14 cellular contexts compared by ENCODE assay signal in genomic region chr3:116886202-116886893, GRCh38.
DNase-seq lines count a peak whose midpoint lies in the region; ATAC-seq and TF ChIP-seq lines count a peak whose summit lies in the region.
"Had no signal": no experiment of that assay in that cellular context is flagged by ENCODE, and none has a peak within 500 bp of the region (broad histone marks: within the 10 kb centered on the region; RNA-seq: fewer than 3 reads in every experiment).

No MANE protein-coding gene starts in this region.

- no peak overlapping the region for H3K4me3 Mint-ChIP-seq in activated naive CD4-positive, alpha-beta T cell treated with anti-CD3 and anti-CD28 coated beads, Interleukin-2, amount 10 ng/mL, durations not matched to agents 7 days and 5 days
- H3K4me3 Mint-ChIP-seq: activated naive CD8-positive, alpha-beta T cell treated with anti-CD3 and anti-CD28 coated beads for 36 hours; stimulated activated naive CD8-positive, alpha-beta T cell treated with anti-CD3 and anti-CD28 coated beads, Interleukin-15, Interleukin-2, amounts not matched to agents 100 ng/mL and 50 ng/mL, for 24 hours had no signal

- no peaks in the 10 kb centered on the region for H3K36me3 ChIP-seq in SU-DHL-6 (ENCODE audit: low read length)
- H3K36me3 ChIP-seq in GM23248 (ENCODE audit: low read depth): no peaks in the 10 kb centered on the region

- no peak overlapping the region for H3K27ac Mint-ChIP-seq in activated naive CD4-positive, alpha-beta T cell treated with anti-CD3 and anti-CD28 coated beads, Interleukin-2, amount 10 ng/mL, durations not matched to agents 7 days and 5 days
- H3K27ac Mint-ChIP-seq: activated naive CD8-positive, alpha-beta T cell treated with anti-CD3 and anti-CD28 coated beads for 36 hours; stimulated activated naive CD8-positive, alpha-beta T cell treated with anti-CD3 and anti-CD28 coated beads, Interleukin-15, Interleukin-2, amounts not matched to agents 100 ng/mL and 50 ng/mL, for 24 hours had no signal

- H3K27ac ChIP-seq in SU-DHL-6 (ENCODE audit: low read depth, low read length) (peak overlapping the region; percentile 99), GM23248 (no peak overlapping the region)
- H3K27ac ChIP-seq: dorsolateral prefrontal cortex had no signal

- H3K27me3 ChIP-seq in SU-DHL-6 (ENCODE audit: low read length) (no peaks in the 10 kb centered on the region), GM23248 (replicated peaks; ENCODE audit: insufficient read depth) (no peaks in the 10 kb centered on the region)
- H3K27me3 ChIP-seq: dorsolateral prefrontal cortex had no signal

- H3K4me3 ChIP-seq in SU-DHL-6 (ENCODE audit: insufficient read depth, low read length, poor library complexity, severe bottlenecking): peak overlapping the region; percentile 39
- H3K4me3 ChIP-seq in GM23248: no peak overlapping the region
- H3K4me3 ChIP-seq: dorsolateral prefrontal cortex had no signal

- H3K9me2 ChIP-seq in SU-DHL-6 (replicated peaks; ENCODE audit: insufficient read depth, low read length) (no peaks in the 10 kb centered on the region), GM23248 (ENCODE audit: insufficient read depth) (no peaks in the 10 kb centered on the region)

- TF ChIP-seq CTCF in SU-DHL-6 (IDR thresholded peaks at IDR 0.05; ENCODE audit: insufficient read depth, low read length, poor library complexity, severe bottlenecking): no peak

- H3K9me3 ChIP-seq in SU-DHL-6 (ENCODE audit: insufficient read depth, low read length) (no peaks in the 10 kb centered on the region), GM23248 (ENCODE audit: low read depth) (no peaks in the 10 kb centered on the region)

- H4K20me1 ChIP-seq in SU-DHL-6 (ENCODE audit: low read depth, low read length) (no peaks in the 10 kb centered on the region), GM23248 (ENCODE audit: insufficient read depth) (no peaks in the 10 kb centered on the region)

- DNase-seq in HPDE6-E6E7 (ENCODE audit: extremely low spot score) (no peak), foreskin melanocyte (no peak), GM23248 (no peak)
- DNase-seq in activated naive CD4-positive, alpha-beta T cell treated with anti-CD3 and anti-CD28 coated beads, Interleukin-2, amount 10 ng/mL, durations not matched to agents 7 days and 5 days: no peak
- DNase-seq: activated CD4-positive, CD25-positive, alpha-beta regulatory T cell; activated naive CD8-positive, alpha-beta T cell treated with anti-CD3 and anti-CD28 coated beads for 36 hours; DMS153; dorsolateral prefrontal cortex; NCI-H1105 treated with DMSO at 0.1 percent for 48 hours had no signal

- H3K27me3 Mint-ChIP-seq in activated naive CD4-positive, alpha-beta T cell treated with anti-CD3 and anti-CD28 coated beads, Interleukin-2, amount 10 ng/mL, durations not matched to agents 7 days and 5 days: no peaks in the 10 kb centered on the region
- H3K27me3 Mint-ChIP-seq: activated naive CD8-positive, alpha-beta T cell treated with anti-CD3 and anti-CD28 coated beads for 36 hours; stimulated activated naive CD8-positive, alpha-beta T cell treated with anti-CD3 and anti-CD28 coated beads, Interleukin-15, Interleukin-2, amounts not matched to agents 100 ng/mL and 50 ng/mL, for 24 hours had no signal

- no peaks in the 10 kb centered on the region for H3K9me3 Mint-ChIP-seq in activated naive CD4-positive, alpha-beta T cell treated with anti-CD3 and anti-CD28 coated beads, Interleukin-2, amount 10 ng/mL, durations not matched to agents 7 days and 5 days
- H3K9me3 Mint-ChIP-seq: activated naive CD8-positive, alpha-beta T cell treated with anti-CD3 and anti-CD28 coated beads for 36 hours had no signal

- ATAC-seq in GM18520 (IDR thresholded peaks at IDR 0.05; ENCODE audit: unreplicated experiment): peak; percentile 85
- peak; percentile 91 for ATAC-seq in GM21529 (IDR thresholded peaks at IDR 0.05; ENCODE audit: unreplicated experiment)
- ATAC-seq in HG03135 (IDR thresholded peaks at IDR 0.05; ENCODE audit: unreplicated experiment): peak; percentile 91

- H3K36me3 Mint-ChIP-seq in activated naive CD4-positive, alpha-beta T cell treated with anti-CD3 and anti-CD28 coated beads, Interleukin-2, amount 10 ng/mL, durations not matched to agents 7 days and 5 days: no peaks in the 10 kb centered on the region
- H3K36me3 Mint-ChIP-seq: activated naive CD8-positive, alpha-beta T cell treated with anti-CD3 and anti-CD28 coated beads for 36 hours had no signal

- H3K4me2 ChIP-seq in SU-DHL-6 (ENCODE audit: low read depth, low read length, poor library complexity, severe bottlenecking) (peak overlapping the region; percentile 93), GM23248 (ENCODE audit: unreplicated experiment) (no peak overlapping the region)

- H3K79me2 ChIP-seq in SU-DHL-6 (ENCODE audit: insufficient read depth, low read length) (no peaks in the 10 kb centered on the region), GM23248 (ENCODE audit: insufficient read depth) (no peaks in the 10 kb centered on the region)

- H2AFZ ChIP-seq in SU-DHL-6 (ENCODE audit: low read depth, low read length, severe bottlenecking) (peak overlapping the region; percentile 88), GM23248 (no peak overlapping the region)

- no peaks in the 10 kb centered on the region for H3K4me1 Mint-ChIP-seq in activated naive CD4-positive, alpha-beta T cell treated with anti-CD3 and anti-CD28 coated beads, Interleukin-2, amount 10 ng/mL, durations not matched to agents 7 days and 5 days
- H3K4me1 Mint-ChIP-seq: activated naive CD8-positive, alpha-beta T cell treated with anti-CD3 and anti-CD28 coated beads for 36 hours had no signal

- H3K9ac ChIP-seq in SU-DHL-6 (ENCODE audit: low read length) (peak overlapping the region; percentile 56), GM23248 (no peak overlapping the region)

- peaks cover 16% of the 10 kb centered on the region for H3F3A ChIP-seq in SU-DHL-6 (ENCODE audit: insufficient read depth)
- no peaks in the 10 kb centered on the region for H3F3A ChIP-seq in GM23248 (ENCODE audit: insufficient read depth)

- H3K4me1 ChIP-seq in GM23248 (ENCODE audit: insufficient read depth): no peaks in the 10 kb centered on the region

- CTCF ChIA-PET in activated naive CD4-positive, alpha-beta T cell treated with anti-CD3 and anti-CD28 coated beads, Interleukin-2, amount 10 ng/mL, durations not matched to agents 7 days and 5 days (lab: Charles Lee): interaction anchor here (0.6 kb wide), 1 partner anchor 173 kb away, joined by 3 read pairs; no protein-coding TSS in a partner anchor

- whole genome bisulfite sequencing in GM23248 (ENCODE audit: low coverage in 1 of 2, low lambda C conversion rate in 2 of 2, missing lambda C conversion rate in 2 of 2), 2 experiments: 35 to 37% methylated on average over 4 of the region's 4 CpGs

- in situ Hi-C loops in GM23248 (cut with MboI): no loop called here
